Comparison of ENCODE assay signal across 9 cellular contexts in the genomic region with DNA sequence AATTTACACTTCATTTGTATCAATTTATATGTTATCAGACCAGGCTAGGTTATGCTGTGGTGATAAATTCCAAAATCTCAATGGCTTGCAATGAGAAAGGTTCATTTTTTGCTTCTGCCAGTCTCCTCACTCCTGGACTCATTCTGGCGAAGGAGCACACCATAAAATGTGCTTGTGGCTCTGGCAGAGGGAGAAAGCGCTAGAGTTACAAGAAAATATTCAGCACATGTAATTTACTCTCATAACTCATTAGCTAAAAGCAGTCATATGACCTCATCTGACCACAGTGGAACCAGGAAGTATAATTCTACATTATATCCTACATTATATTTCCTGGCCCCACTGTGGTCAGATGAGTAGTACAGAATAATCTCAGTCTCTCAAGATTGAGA.
DNase-seq lines count a peak whose midpoint lies in the region; ATAC-seq and TF ChIP-seq lines count a peak whose summit lies in the region.
"Had no signal": no experiment of that assay in that cellular context is flagged by ENCODE, and none has a peak within 500 bp of the region (broad histone marks: within the 10 kb centered on the region; RNA-seq: fewer than 3 reads in every experiment).

No MANE protein-coding gene starts in this region.

- H3K4me3 Mint-ChIP-seq in chondrocyte (ENCODE audit: unreplicated experiment), result no peak overlapping the region
- H3K4me3 Mint-ChIP-seq: CD4-positive, alpha-beta T cell had no signal

- no peak overlapping the region for H3K27ac ChIP-seq in left ventricle myocardium inferior (replicated peaks)

- peaks cover 11% of the 10 kb centered on the region for H3K9me3 ChIP-seq in left ventricle myocardium inferior (replicated peaks)

- H3K36me3 ChIP-seq in left ventricle myocardium inferior, result no peaks in the 10 kb centered on the region

- peaks cover 25% of the 10 kb centered on the region for H3K4me1 Mint-ChIP-seq in chondrocyte (ENCODE audit: low read depth)

- no peak overlapping the region for H3K4me3 ChIP-seq in left ventricle myocardium inferior

- H3K27me3 Mint-ChIP-seq in chondrocyte (ENCODE audit: low read depth), result no peaks in the 10 kb centered on the region
- H3K27me3 Mint-ChIP-seq: CD4-positive, alpha-beta T cell had no signal

- no peaks in the 10 kb centered on the region for H3K27me3 ChIP-seq in left ventricle myocardium inferior (ENCODE audit: low read depth)

- intact Hi-C loops in left ventricle myocardium inferior (cut with micrococcal nuclease), result no loop called here

- H3K27ac Mint-ChIP-seq in chondrocyte (ENCODE audit: unreplicated experiment), result peak overlapping the region; percentile 96
- H3K27ac Mint-ChIP-seq: CD4-positive, alpha-beta T cell had no signal

- DNase-seq in DMS53 treated with DMSO at 0.1 percent for 48 hours (lab: John Stamatoyannopoulos, UW; ENCODE audit: unreplicated experiment) (peak; percentile 6), NCI-H446 (lab: John Stamatoyannopoulos, UW) (peak; percentile 60 to 65), chondrocyte (ENCODE audit: low spot score) (no peak), myocyte (ENCODE audit: low read depth) (peak; percentile 77), left ventricle myocardium inferior (no peak), SK-N-DZ (ENCODE audit: low spot score) (no peak), NCI-H2107 treated with DMSO at 0.1 percent for 48 hours (lab: John Stamatoyannopoulos, UW; ENCODE audit: unreplicated experiment) (no peak)
- DNase-seq: CD4-positive, alpha-beta T cell had no signal

- H3K4me1 ChIP-seq in left ventricle myocardium inferior, result peaks cover 4% of the 10 kb centered on the region

- no peaks in the 10 kb centered on the region for H3K36me3 Mint-ChIP-seq in chondrocyte (ENCODE audit: low read depth)

- no peak for ATAC-seq in HG02588 (IDR thresholded peaks at IDR 0.05; ENCODE audit: unreplicated experiment)

- H3K9me3 Mint-ChIP-seq in chondrocyte (ENCODE audit: low read depth), result peaks cover 8% of the 10 kb centered on the region

- TF ChIP-seq CTCF in chondrocyte (IDR thresholded peaks at IDR 0.05) (no peak), left ventricle myocardium inferior (IDR thresholded peaks at IDR 0.05; ENCODE audit: borderline replicate concordance) (no peak)

Comparison
In these comparisons a context has a peak if more than half of its experiments do, and no peak if none do; other contexts are left out.
1. DNase-seq: peak in DMS53 treated with DMSO at 0.1 percent for 48 hours (single experiment), NCI-H446 (2 of 2) and myocyte (single experiment); none in chondrocyte (single experiment), left ventricle myocardium inferior (single experiment), SK-N-DZ (single experiment) and NCI-H2107 treated with DMSO at 0.1 percent for 48 hours (single experiment).